Comparison of ENCODE assay signal across 11 cellular contexts in genomic region chr1:109721971-109722370, GRCh38. TPM values are rescaled to one million over a fixed set of nuclear protein-coding genes. Genes with fewer than 3 reads are reported as not detected.
"Had no signal": no experiment of that assay in that cellular context is flagged by ENCODE, and none has a peak within 500 bp of the region (broad histone marks: within the 10 kb centered on the region; RNA-seq: fewer than 3 reads in every experiment).

No MANE protein-coding gene starts in this region.

- H3K9ac ChIP-seq: KMS-11 had no signal

- FAIRE-seq: HepG2 had no signal

- H2AFZ ChIP-seq: GM23338 had no signal

- DNase-seq: H7, Karpas-422, KBM-7 had no signal

- H3K27ac ChIP-seq: HL-60, KMS-11 had no signal

- H3K4me2 ChIP-seq: GM23338, KMS-11 had no signal

- ATAC-seq: GM23338, HCT116, HepG2 had no signal

- H3K36me3 ChIP-seq: HAP-1 had no signal

- H3K4me3 ChIP-seq: GM23338, HAP-1 had no signal

RNA-seq across cellular contexts. Expression of gene GSTM5, which starts 9.9 kb away (rescaled TPM):
- total RNA-seq: H4, H7, HepG2, HT1080 had no signal
- polyA plus RNA-seq: HepG2 had no signal

RNA-seq across cellular contexts. Expression of gene GSTM1, which starts 34.4 kb away (rescaled TPM):
- total RNA-seq: GM23338, H4, H7, HepG2 had no signal
- polyA plus RNA-seq: GM23338 had no signal

RNA-seq across cellular contexts. Expression of gene EPS8L3, which starts 41.8 kb away (rescaled TPM):
- total RNA-seq: GM23338, H4, H7, HT1080 had no signal
- polyA plus RNA-seq: GM23338 had no signal
